In the genomic region with DNA sequence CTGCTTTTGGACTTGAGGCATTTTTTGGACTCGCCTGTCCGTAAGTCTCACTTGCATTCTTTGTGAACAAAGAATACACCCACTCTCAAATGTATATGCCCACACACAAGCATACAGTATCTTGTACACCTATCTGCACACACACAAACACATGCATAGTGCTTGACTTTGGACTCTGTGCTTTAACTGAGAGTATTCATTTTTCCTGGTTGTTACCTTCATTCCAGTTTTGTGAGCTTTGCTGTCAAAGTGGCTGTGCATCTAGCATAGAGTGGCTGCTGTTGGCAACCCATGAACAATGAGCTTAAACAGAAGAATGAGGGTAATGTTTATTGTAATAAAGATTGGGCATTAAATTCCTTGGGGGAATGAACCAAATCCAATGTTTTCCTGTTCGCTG, we compare ENCODE assay signal across 18 cellular contexts.
DNase-seq lines count a peak whose midpoint lies in the region; ATAC-seq and TF ChIP-seq lines count a peak whose summit lies in the region.
"Had no signal": no experiment of that assay in that cellular context is flagged by ENCODE, and none has a peak within 500 bp of the region (broad histone marks: within the 10 kb centered on the region; RNA-seq: fewer than 3 reads in every experiment).

No MANE protein-coding gene starts in this region.

- no peaks in the 10 kb centered on the region for H3K9me2 ChIP-seq in hepatocyte (replicated peaks; ENCODE audit: insufficient read depth)

- H3K9me3 ChIP-seq in hepatocyte (ENCODE audit: low read depth) (no peaks in the 10 kb centered on the region), neural progenitor cell (ENCODE audit: low read depth) (no peaks in the 10 kb centered on the region), aorta (ENCODE audit: control insufficient read depth, low read length) (no peaks in the 10 kb centered on the region)
- H3K9me3 ChIP-seq: Caco-2, HAP-1, MG63, SJCRH30 had no signal

- H3K4me1 ChIP-seq in hepatocyte (ENCODE audit: insufficient read depth) (no peaks in the 10 kb centered on the region), neural progenitor cell (no peaks in the 10 kb centered on the region), mesendoderm (ENCODE audit: control insufficient read depth, low read depth, low read length) (no peaks in the 10 kb centered on the region), aorta (ENCODE audit: control insufficient read depth in 1 of 2, insufficient read depth in 2 of 2, low read length in 2 of 2) (peaks cover 0 to 2% of the 10 kb centered on the region in 2 donors)
- H3K4me1 ChIP-seq: Caco-2, HAP-1, SJCRH30 had no signal

- H4K20me1 ChIP-seq in hepatocyte (ENCODE audit: insufficient read depth, poor library complexity, severe bottlenecking), result no peaks in the 10 kb centered on the region
- H4K20me1 ChIP-seq in neural progenitor cell (ENCODE audit: low read depth), result no peaks in the 10 kb centered on the region

- no peaks in the 10 kb centered on the region for H3K9me3 Mint-ChIP-seq in neural progenitor cell
- H3K9me3 Mint-ChIP-seq: CD4-positive, CD25-positive, alpha-beta regulatory T cell had no signal

- H2AK5ac ChIP-seq in mesendoderm (ENCODE audit: low read length), result no peak overlapping the region

- 86% methylated on average over 3 of the region's 3 CpGs for WGBS in hepatocyte (ENCODE audit: low lambda C conversion rate, missing lambda C conversion rate)
- WGBS in mesendoderm (ENCODE audit: extremely low coverage, insufficient coverage, low lambda C conversion rate), result no CpG with 5 or more reads among the region's 3 CpGs
- 64 to 65% methylated on average over 3 of the region's 3 CpGs for WGBS in aorta, 2 donors

- peak overlapping the region; percentile 83 for H3K27ac Mint-ChIP-seq in neural progenitor cell
- H3K27ac Mint-ChIP-seq: CD4-positive, CD25-positive, alpha-beta regulatory T cell had no signal

- ATAC-seq in SK-N-SH treated with all-trans-retinoic acid at 6 μM for 48 hours (0 out of 3 replicates have a peak, but pooled peaks have one; percentile 7), aorta (ENCODE audit: low FRiP score) (no peak), GM19455 (IDR thresholded peaks at IDR 0.05; ENCODE audit: unreplicated experiment) (no peak)

- no peak overlapping the region for H3K56ac ChIP-seq in mesendoderm (ENCODE audit: low read length)

- peak overlapping the region; percentile 92 for H3K4me3 Mint-ChIP-seq in neural progenitor cell
- H3K4me3 Mint-ChIP-seq: CD4-positive, CD25-positive, alpha-beta regulatory T cell had no signal

- no peak overlapping the region for H2BK5ac ChIP-seq in mesendoderm (ENCODE audit: low read length)

- no peak overlapping the region for H2BK15ac ChIP-seq in mesendoderm (replicated peaks; ENCODE audit: low read depth)

- H3K79me1 ChIP-seq in mesendoderm (ENCODE audit: low read length), result no peaks in the 10 kb centered on the region

- no peak overlapping the region for H3K23ac ChIP-seq in mesendoderm (ENCODE audit: low read length)

- H3K18ac ChIP-seq in mesendoderm (ENCODE audit: low read length), result no peak overlapping the region

- H3K9ac ChIP-seq in neural progenitor cell (no peak overlapping the region), mesendoderm (ENCODE audit: low read length) (no peak overlapping the region)

- no peaks in the 10 kb centered on the region for H3K79me2 ChIP-seq in hepatocyte
- H3K79me2 ChIP-seq in neural progenitor cell (ENCODE audit: low read depth), result no peaks in the 10 kb centered on the region
- no peaks in the 10 kb centered on the region for H3K79me2 ChIP-seq in mesendoderm (ENCODE audit: control insufficient read depth, insufficient read depth, low read length)

- H3K4me2 ChIP-seq in hepatocyte (peak overlapping the region; percentile 62), neural progenitor cell (no peak overlapping the region), mesendoderm (ENCODE audit: low read length) (no peak overlapping the region)

- H4K5ac ChIP-seq in mesendoderm (ENCODE audit: low read length), result no peak overlapping the region

- no peak overlapping the region for H2BK120ac ChIP-seq in mesendoderm (ENCODE audit: low read depth, low read length)

- H3K36me3 ChIP-seq in hepatocyte (replicated peaks; ENCODE audit: insufficient read depth, low read depth), result no peaks in the 10 kb centered on the region
- H3K36me3 ChIP-seq in neural progenitor cell, result no peaks in the 10 kb centered on the region
- no peaks in the 10 kb centered on the region for H3K36me3 ChIP-seq in mesendoderm (ENCODE audit: control insufficient read depth, insufficient read depth, low read length)
- no peaks in the 10 kb centered on the region for H3K36me3 ChIP-seq in aorta (ENCODE audit: control insufficient read depth in 1 of 2, insufficient read depth in 2 of 2, low read length in 1 of 2)
- H3K36me3 ChIP-seq: HAP-1, MG63, SJCRH30 had no signal

- H3K27me3 ChIP-seq in hepatocyte (no peaks in the 10 kb centered on the region), neural progenitor cell (peaks cover 6% of the 10 kb centered on the region), mesendoderm (ENCODE audit: insufficient read depth, low read length, poor library complexity) (no peaks in the 10 kb centered on the region), aorta (ENCODE audit: control insufficient read depth in 1 of 2, insufficient read depth in 2 of 2, low read length in 1 of 2) (no peaks in the 10 kb centered on the region)
- H3K27me3 ChIP-seq: MG63, SJCRH30 had no signal

- intact Hi-C loops in aorta (cut with DNase I), result no loop called here

- DNase-seq in Ammon's horn (ENCODE audit: low spot score) (peak; percentile 44), hepatocyte (ENCODE audit: low spot score) (no peak), neural progenitor cell (ENCODE audit: low spot score) (no peak), mesendoderm (no peak), NCI-H2081 (lab: John Stamatoyannopoulos, UW) (no peak), aorta (no peak)
- DNase-seq: Caco-2; CD4-positive, CD25-positive, alpha-beta regulatory T cell; MG63; NCI-H1105; NCI-H1694 treated with DMSO at 0.1 percent for 48 hours; NCI-H2171 treated with DMSO at 0.1 percent for 48 hours; NCI-H446 treated with DMSO at 0.1 percent for 48 hours; RPMI8226 had no signal

- H2AFZ ChIP-seq in hepatocyte (peak overlapping the region; percentile 46), neural progenitor cell (replicated peaks) (peak overlapping the region; percentile 47)

- TF ChIP-seq CTCF in hepatocyte (IDR thresholded peaks at IDR 0.05; ENCODE audit: poor library complexity) (no peak), neural progenitor cell (IDR thresholded peaks at IDR 0.05) (no peak)

- H3K4me3 ChIP-seq in hepatocyte (no peak overlapping the region), neural progenitor cell (no peak overlapping the region), mesendoderm (ENCODE audit: low read length) (no peak overlapping the region), aorta (ENCODE audit: low read length in 2 of 2) (no peak overlapping the region)
- H3K4me3 ChIP-seq: HAP-1, MG63, SJCRH30 had no signal

- H3K36me3 Mint-ChIP-seq in neural progenitor cell, result no peaks in the 10 kb centered on the region
- H3K36me3 Mint-ChIP-seq: CD4-positive, CD25-positive, alpha-beta regulatory T cell had no signal

- no peaks in the 10 kb centered on the region for H3F3A ChIP-seq in neural progenitor cell (ENCODE audit: low read depth)

- peaks cover 22% of the 10 kb centered on the region for H3K4me1 Mint-ChIP-seq in neural progenitor cell
- H3K4me1 Mint-ChIP-seq: CD4-positive, CD25-positive, alpha-beta regulatory T cell had no signal

- no peaks in the 10 kb centered on the region for H3K27me3 Mint-ChIP-seq in neural progenitor cell (ENCODE audit: insufficient read depth, low read depth)

- no peak overlapping the region for H4K8ac ChIP-seq in mesendoderm (ENCODE audit: low read depth, low read length)

- H3K27ac ChIP-seq in hepatocyte (no peak overlapping the region), neural progenitor cell (no peak overlapping the region), mesendoderm (ENCODE audit: low read depth, low read length) (no peak overlapping the region), aorta (ENCODE audit: low read depth in 1 of 2, low read length in 2 of 2) (no peak overlapping the region)
- H3K27ac ChIP-seq: SJCRH30 had no signal

- no peak overlapping the region for H3K4ac ChIP-seq in mesendoderm (ENCODE audit: low read depth, low read length)

TF ChIP-seq in SK-N-SH treated with all-trans-retinoic acid at 6 μM for 48 hours, 23 proteins besides CTCF, POLR2A, EP300 and RAD21 (continues in another document):
- TF ChIP-seq ESRRG (CRISPR knock-in tag; IDR thresholded peaks at IDR 0.05) (no peak), ZNF8 (CRISPR knock-in tag; IDR thresholded peaks at IDR 0.05) (no peak), OSR1 (CRISPR knock-in tag; IDR thresholded peaks at IDR 0.05) (no peak), ISL1 (CRISPR knock-in tag; IDR thresholded peaks at IDR 0.05) (no peak)
- TF ChIP-seq, protein P1, sequence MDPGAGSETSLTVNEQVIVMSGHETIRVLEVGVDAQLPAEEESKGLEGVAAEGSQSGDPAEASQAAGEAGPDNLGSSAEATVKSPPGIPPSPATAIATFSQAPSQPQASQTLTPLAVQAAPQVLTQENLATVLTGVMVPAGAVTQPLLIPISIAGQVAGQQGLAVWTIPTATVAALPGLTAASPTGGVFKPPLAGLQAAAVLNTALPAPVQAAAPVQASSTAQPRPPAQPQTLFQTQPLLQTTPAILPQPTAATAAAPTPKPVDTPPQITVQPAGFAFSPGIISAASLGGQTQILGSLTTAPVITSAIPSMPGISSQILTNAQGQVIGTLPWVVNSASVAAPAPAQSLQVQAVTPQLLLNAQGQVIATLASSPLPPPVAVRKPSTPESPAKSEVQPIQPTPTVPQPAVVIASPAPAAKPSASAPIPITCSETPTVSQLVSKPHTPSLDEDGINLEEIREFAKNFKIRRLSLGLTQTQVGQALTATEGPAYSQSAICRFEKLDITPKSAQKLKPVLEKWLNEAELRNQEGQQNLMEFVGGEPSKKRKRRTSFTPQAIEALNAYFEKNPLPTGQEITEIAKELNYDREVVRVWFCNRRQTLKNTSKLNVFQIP (CRISPR knock-in tag; IDR thresholded peaks at IDR 0.05; ENCODE audit: borderline replicate concordance, low read depth), result no peak
- TF ChIP-seq, protein P2, sequence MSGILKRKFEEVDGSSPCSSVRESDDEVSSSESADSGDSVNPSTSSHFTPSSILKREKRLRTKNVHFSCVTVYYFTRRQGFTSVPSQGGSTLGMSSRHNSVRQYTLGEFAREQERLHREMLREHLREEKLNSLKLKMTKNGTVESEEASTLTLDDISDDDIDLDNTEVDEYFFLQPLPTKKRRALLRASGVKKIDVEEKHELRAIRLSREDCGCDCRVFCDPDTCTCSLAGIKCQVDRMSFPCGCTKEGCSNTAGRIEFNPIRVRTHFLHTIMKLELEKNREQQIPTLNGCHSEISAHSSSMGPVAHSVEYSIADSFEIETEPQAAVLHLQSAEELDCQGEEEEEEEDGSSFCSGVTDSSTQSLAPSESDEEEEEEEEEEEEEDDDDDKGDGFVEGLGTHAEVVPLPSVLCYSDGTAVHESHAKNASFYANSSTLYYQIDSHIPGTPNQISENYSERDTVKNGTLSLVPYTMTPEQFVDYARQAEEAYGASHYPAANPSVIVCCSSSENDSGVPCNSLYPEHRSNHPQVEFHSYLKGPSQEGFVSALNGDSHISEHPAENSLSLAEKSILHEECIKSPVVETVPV (CRISPR knock-in tag; IDR thresholded peaks at IDR 0.05), result no peak
